17 cellular contexts compared by ENCODE assay signal in genomic region chr3:105222568-105223093, GRCh38.
DNase-seq lines count a peak whose midpoint lies in the region; ATAC-seq and TF ChIP-seq lines count a peak whose summit lies in the region.
"Had no signal": no experiment of that assay in that cellular context is flagged by ENCODE, and none has a peak within 500 bp of the region (broad histone marks: within the 10 kb centered on the region; RNA-seq: fewer than 3 reads in every experiment).

No MANE protein-coding gene starts in this region.

- TF ChIP-seq CTCF in A673 (conservative IDR thresholded peaks at IDR 0.05; ENCODE audit: low read depth, low read length) (0 out of 2 replicates have a peak, but pooled peaks have one; percentile 26), endodermal cell (conservative IDR thresholded peaks at IDR 0.05) (peak; percentile 61), SK-N-SH (IDR thresholded peaks at IDR 0.05) (no peak)

- CTCF ChIA-PET in A673 (lab: Charles Lee): no interaction called here
- CTCF ChIA-PET in SK-N-SH (lab: Yijun Ruan, JAX): no interaction called here

- H3K9me3 Mint-ChIP-seq in endodermal cell: peaks cover 2% of the 10 kb centered on the region
- H3K9me3 Mint-ChIP-seq in stimulated activated naive CD8-positive, alpha-beta T cell treated with anti-CD3 and anti-CD28 coated beads, Interleukin-15, amount 100 ng/mL, for 72 hours: no peaks in the 10 kb centered on the region

- no peak overlapping the region for H3K4me3 ChIP-seq in A673 (ENCODE audit: low read depth, low read length, poor library complexity, severe bottlenecking)
- no peak overlapping the region for H3K4me3 ChIP-seq in endodermal cell (ENCODE audit: low read length)
- H3K4me3 ChIP-seq in SK-N-SH (ENCODE audit: low read depth in 2 of 2, low read length in 1 of 2): no peak overlapping the region
- H3K4me3 ChIP-seq: GM12878 had no signal

- ATAC-seq in stimulated activated naive CD8-positive, alpha-beta T cell treated with anti-CD3 and anti-CD28 coated beads, Interleukin-15, amount 100 ng/mL, for 72 hours: no peak
- ATAC-seq in HG03045 (IDR thresholded peaks at IDR 0.05; ENCODE audit: unreplicated experiment): no peak
- ATAC-seq: GM12878 had no signal

- DNase-seq in A673 (ENCODE audit: low spot score): no peak
- DNase-seq in HT-29 (ENCODE audit: low spot score): peak; percentile 43
- DNase-seq in NCI-H2171 treated with DMSO at 0.1 percent for 48 hours (lab: John Stamatoyannopoulos, UW): peak; percentile 93
- DNase-seq in endodermal cell: peak; percentile 55
- no peak for DNase-seq in stimulated activated naive CD8-positive, alpha-beta T cell treated with anti-CD3 and anti-CD28 coated beads, Interleukin-15, amount 100 ng/mL, for 72 hours
- DNase-seq in effector CD8-positive, alpha-beta T cell (lab: John Stamatoyannopoulos, UW): no peak
- no peak for DNase-seq in SK-N-SH
- DNase-seq: C1 segment of cervical spinal cord, MV-4-11, NCI-H1436 treated with DMSO at 0.1 percent for 48 hours, NCI-H2081, NCI-H446, Right ventricle myocardium superior, T-helper 2 cell had no signal

- no TSS peak for BruUV-seq in A673 (replicated peaks; lab: Mats Ljungman, UMichigan)

- no peaks in the 10 kb centered on the region for H3K4me1 Mint-ChIP-seq in endodermal cell
- H3K4me1 Mint-ChIP-seq in stimulated activated naive CD8-positive, alpha-beta T cell treated with anti-CD3 and anti-CD28 coated beads, Interleukin-15, amount 100 ng/mL, for 72 hours: no peaks in the 10 kb centered on the region
- H3K4me1 Mint-ChIP-seq: IgD-negative memory B cell had no signal

- H3K36me3 ChIP-seq in A673 (ENCODE audit: insufficient read depth, low read length, poor library complexity, severe bottlenecking): no peaks in the 10 kb centered on the region
- H3K36me3 ChIP-seq in endodermal cell (ENCODE audit: control insufficient read depth, insufficient read depth, low read length): no peaks in the 10 kb centered on the region
- no peaks in the 10 kb centered on the region for H3K36me3 ChIP-seq in SK-N-SH (replicated peaks in 1 of 2; ENCODE audit: control insufficient read depth in 1 of 2, insufficient read depth in 2 of 2, low read length in 1 of 2)

- POLR2A ChIA-PET in A673 (lab: Charles Lee; ENCODE audit: low non-redundant PET): no interaction called here
- POLR2A ChIA-PET in SK-N-SH (lab: Yijun Ruan, JAX): no interaction called here

- H3K27me3 Mint-ChIP-seq in endodermal cell (ENCODE audit: insufficient read depth): no peaks in the 10 kb centered on the region
- peaks cover 6% of the 10 kb centered on the region for H3K27me3 Mint-ChIP-seq in stimulated activated naive CD8-positive, alpha-beta T cell treated with anti-CD3 and anti-CD28 coated beads, Interleukin-15, amount 100 ng/mL, for 72 hours
- H3K27me3 Mint-ChIP-seq: IgD-negative memory B cell had no signal

- no peaks in the 10 kb centered on the region for H4K20me1 ChIP-seq in SK-N-SH (ENCODE audit: insufficient read depth)

- H3K9me2 ChIP-seq in SK-N-SH: no peaks in the 10 kb centered on the region

- H3K27me3 ChIP-seq in A673 (replicated peaks; ENCODE audit: insufficient read depth, low read depth, low read length, poor library complexity) (no peaks in the 10 kb centered on the region), endodermal cell (ENCODE audit: control insufficient read depth, insufficient read depth, low read length, poor library complexity, severe bottlenecking) (no peaks in the 10 kb centered on the region), SK-N-SH (ENCODE audit: insufficient read depth) (no peaks in the 10 kb centered on the region)

- no peaks in the 10 kb centered on the region for H3K36me3 Mint-ChIP-seq in endodermal cell (ENCODE audit: low read depth)

- no peak for TF ChIP-seq RAD21 in SK-N-SH (IDR thresholded peaks at IDR 0.05; ENCODE audit: low read length)

- no peak overlapping the region for H2AFZ ChIP-seq in SK-N-SH (ENCODE audit: low read depth)

- H3K9ac ChIP-seq in endodermal cell (ENCODE audit: extremely low read depth, low read length, poor library complexity, severe bottlenecking): no peak overlapping the region
- H3K9ac ChIP-seq in SK-N-SH: no peak overlapping the region

- H3K27ac Mint-ChIP-seq in endodermal cell: no peak overlapping the region
- H3K27ac Mint-ChIP-seq in stimulated activated naive CD8-positive, alpha-beta T cell treated with anti-CD3 and anti-CD28 coated beads, Interleukin-15, amount 100 ng/mL, for 72 hours: no peak overlapping the region
- H3K27ac Mint-ChIP-seq: IgD-negative memory B cell had no signal

- H3K9me3 ChIP-seq in A673 (ENCODE audit: low read depth, low read length, poor library complexity, severe bottlenecking) (no peaks in the 10 kb centered on the region), endodermal cell (ENCODE audit: control insufficient read depth, low read length) (no peaks in the 10 kb centered on the region), SK-N-SH (no peaks in the 10 kb centered on the region)

- no peak for TF ChIP-seq EP300 in SK-N-SH (IDR thresholded peaks at IDR 0.05; ENCODE audit: borderline replicate concordance in 1 of 2, low read depth in 1 of 2, low read length in 1 of 2)

- H3K27ac ChIP-seq in A673 (ENCODE audit: low read depth, low read length, poor library complexity, severe bottlenecking): no peak overlapping the region
- no peak overlapping the region for H3K27ac ChIP-seq in endodermal cell (ENCODE audit: low read depth, low read length)
- no peak overlapping the region for H3K27ac ChIP-seq in SK-N-SH (ENCODE audit: low read depth in 2 of 2, low read length in 1 of 2)

- H3F3A ChIP-seq in SK-N-SH (replicated peaks; ENCODE audit: insufficient read depth): no peaks in the 10 kb centered on the region

- intact Hi-C loops in A673 (cut with micrococcal nuclease; ENCODE audit: unreplicated experiment): no loop called here

- H3K79me2 ChIP-seq in SK-N-SH (ENCODE audit: insufficient read depth): no peaks in the 10 kb centered on the region

- no peak overlapping the region for H3K4me3 Mint-ChIP-seq in endodermal cell
- H3K4me3 Mint-ChIP-seq in stimulated activated naive CD8-positive, alpha-beta T cell treated with anti-CD3 and anti-CD28 coated beads, Interleukin-15, amount 100 ng/mL, for 72 hours: no peak overlapping the region
- H3K4me3 Mint-ChIP-seq: IgD-negative memory B cell had no signal

- no peak overlapping the region for H3K4me2 ChIP-seq in SK-N-SH

- 86 to 91% methylated on average over 7 to 8 of the region's 8 CpGs for WGBS in endodermal cell (ENCODE audit: insufficient coverage in 1 of 2, insufficient read length in 1 of 2), 2 experiments
- WGBS in SK-N-SH (ENCODE audit: low lambda C conversion rate): 88% methylated on average over 8 of the region's 8 CpGs

- H3K4me1 ChIP-seq in A673 (ENCODE audit: insufficient read depth, low read length, poor library complexity, severe bottlenecking) (peaks cover 7% of the 10 kb centered on the region), endodermal cell (ENCODE audit: control insufficient read depth, insufficient read depth, low read length) (no peaks in the 10 kb centered on the region), SK-N-SH (ENCODE audit: control insufficient read depth in 1 of 2, insufficient read depth in 2 of 2, low read depth in 1 of 2, low read length in 1 of 2) (no peaks in the 10 kb centered on the region; a peak in 1 of 4 replicates)

TF ChIP-seq in SK-N-SH, 30 proteins besides CTCF, POLR2A, EP300 and RAD21 (continues in another document):
- TF ChIP-seq FOSL2 (IDR thresholded peaks at IDR 0.05; ENCODE audit: borderline replicate concordance, low read depth): no peak
- no peak for TF ChIP-seq EZH2phosphoT487 (IDR thresholded peaks at IDR 0.05; ENCODE audit: borderline replicate concordance, low read depth)
- TF ChIP-seq RXRA (IDR thresholded peaks at IDR 0.05; ENCODE audit: borderline replicate concordance, low read depth): no peak
- no peak for TF ChIP-seq CHD2 (IDR thresholded peaks at IDR 0.05; ENCODE audit: low read length, partially characterized antibody)
- no peak for TF ChIP-seq POLR2AphosphoS5 (IDR thresholded peaks at IDR 0.05; ENCODE audit: low read depth, low read length)
- TF ChIP-seq RFX5 (IDR thresholded peaks at IDR 0.05; ENCODE audit: low read length): no peak
- no peak for TF ChIP-seq MEF2A (IDR thresholded peaks at IDR 0.05; ENCODE audit: borderline replicate concordance, low read depth)
- TF ChIP-seq NRF1 (IDR thresholded peaks at IDR 0.05; ENCODE audit: low read depth, low read length): no peak
- no peak for TF ChIP-seq SIN3A (IDR thresholded peaks at IDR 0.05; ENCODE audit: borderline replicate concordance, low read depth, low read length)
- no peak for TF ChIP-seq NFIC (IDR thresholded peaks at IDR 0.05; ENCODE audit: borderline replicate concordance)
- TF ChIP-seq ZBTB33 (IDR thresholded peaks at IDR 0.05; ENCODE audit: borderline replicate concordance, low read depth): no peak
- TF ChIP-seq YY1 (IDR thresholded peaks at IDR 0.05; ENCODE audit: low read depth): no peak
- no peak for TF ChIP-seq PBX3 (IDR thresholded peaks at IDR 0.05)

Comparison
In these comparisons a context has a peak if more than half of its experiments do, and no peak if none do; other contexts are left out.
1. DNase-seq: peak in HT-29 (single experiment), NCI-H2171 treated with DMSO at 0.1 percent for 48 hours (single experiment) and endodermal cell (single experiment); none in A673 (single experiment), stimulated activated naive CD8-positive, alpha-beta T cell treated with anti-CD3 and anti-CD28 coated beads, Interleukin-15, amount 100 ng/mL, for 72 hours (0 of 2), effector CD8-positive, alpha-beta T cell (single experiment) and SK-N-SH (single experiment).